ENCODE assay signal across 11 cellular contexts in genomic region chr9:120915854-120916495, GRCh38. TPM values are rescaled to one million over a fixed set of nuclear protein-coding genes. Genes with fewer than 3 reads are reported as not detected.
DNase-seq lines count a peak whose midpoint lies in the region; ATAC-seq and TF ChIP-seq lines count a peak whose summit lies in the region.
"Had no signal": no experiment of that assay in that cellular context is flagged by ENCODE, and none has a peak within 500 bp of the region (broad histone marks: within the 10 kb centered on the region; RNA-seq: fewer than 3 reads in every experiment).

No MANE protein-coding gene starts in this region.

- peaks cover 4 to 65% (median 37%) of the 10 kb centered on the region in 4 donors for H3K4me1 ChIP-seq in stomach
- H3K4me1 ChIP-seq: parathyroid adenoma had no signal

- peaks cover 0 to 34% (median 26%) of the 10 kb centered on the region in 4 donors for H3K36me3 ChIP-seq in stomach

- peak overlapping the region; percentile 86 for H3K27ac Mint-ChIP-seq in T-helper 2 cell treated with Interferon-gamma antibody and Interleukin-4, amounts not matched to agents 5 μg/mL and 100 μg/mL, for 36 hours
- H3K27ac Mint-ChIP-seq in chondrocyte (ENCODE audit: unreplicated experiment) = peak overlapping the region; percentile 94

- no peak overlapping the region for H3K4me3 ChIP-seq in stomach
- H3K4me3 ChIP-seq: A549 had no signal

- intact Hi-C loops in stomach (cut with DNase I; ENCODE audit: low total_unique reads) = no loop called here

- H3K36me3 Mint-ChIP-seq in T-helper 2 cell treated with Interferon-gamma antibody and Interleukin-4, amounts not matched to agents 5 μg/mL and 100 μg/mL, for 36 hours (ENCODE audit: low read depth) = peaks cover 87% of the 10 kb centered on the region
- H3K36me3 Mint-ChIP-seq in chondrocyte (ENCODE audit: low read depth) = peaks cover 20% of the 10 kb centered on the region

- no peak for ATAC-seq in HG03442 (IDR thresholded peaks at IDR 0.05; ENCODE audit: unreplicated experiment)
- ATAC-seq: A549 had no signal

- H3K27me3 Mint-ChIP-seq in T-helper 2 cell treated with Interferon-gamma antibody and Interleukin-4, amounts not matched to agents 5 μg/mL and 100 μg/mL, for 36 hours (ENCODE audit: low read depth) = no peaks in the 10 kb centered on the region
- no peaks in the 10 kb centered on the region for H3K27me3 Mint-ChIP-seq in chondrocyte (ENCODE audit: low read depth)

- peaks cover 66% of the 10 kb centered on the region for H3K4me1 Mint-ChIP-seq in T-helper 2 cell treated with Interferon-gamma antibody and Interleukin-4, amounts not matched to agents 5 μg/mL and 100 μg/mL, for 36 hours (ENCODE audit: low read depth)
- peaks cover 66% of the 10 kb centered on the region for H3K4me1 Mint-ChIP-seq in chondrocyte (ENCODE audit: low read depth)

- H3K9me3 ChIP-seq in stomach = no peaks in the 10 kb centered on the region
- H3K9me3 ChIP-seq: A549 had no signal

- DNase-seq in NCI-H2081 (lab: John Stamatoyannopoulos, UW) = peak; percentile 9 to 10
- no peak for DNase-seq in NCI-H2081 treated with DMSO at 0.1 percent for 48 hours (lab: John Stamatoyannopoulos, UW)
- peak; percentile 48 for DNase-seq in T-helper 2 cell treated with Interferon-gamma antibody and Interleukin-4, amounts not matched to agents 5 μg/mL and 100 μg/mL, for 36 hours (ENCODE audit: low spot score)
- DNase-seq in chondrocyte (ENCODE audit: low spot score) = no peak
- DNase-seq in stomach = no peak
- DNase-seq in cerebellar cortex (ENCODE audit: low spot score) = no peak
- no peak for DNase-seq in DMS114 treated with DMSO at 0.1 percent for 48 hours (lab: John Stamatoyannopoulos, UW; ENCODE audit: unreplicated experiment)
- DNase-seq: NCI-H526 treated with DMSO at 0.1 percent for 48 hours had no signal

- WGBS in stomach, 5 donors = 69 to 81% (median 77%) methylated on average over 5 of the region's 5 CpGs

- TF ChIP-seq EP300 in stomach (IDR thresholded peaks at IDR 0.05) = no peak

- no peak for TF ChIP-seq CTCF in chondrocyte (IDR thresholded peaks at IDR 0.05)
- no peak for TF ChIP-seq CTCF in stomach (IDR thresholded peaks at IDR 0.05)

- H3K4me3 Mint-ChIP-seq in T-helper 2 cell treated with Interferon-gamma antibody and Interleukin-4, amounts not matched to agents 5 μg/mL and 100 μg/mL, for 36 hours = peak overlapping the region; percentile 76
- no peak overlapping the region for H3K4me3 Mint-ChIP-seq in chondrocyte (ENCODE audit: unreplicated experiment)

- peak overlapping the region in 4 of 5 donors; percentile 36 to 93 (median 66) for H3K27ac ChIP-seq in stomach
- H3K27ac ChIP-seq: parathyroid adenoma had no signal

- no peak for TF ChIP-seq POLR2A in stomach (IDR thresholded peaks at IDR 0.05)

- peaks cover 4% of the 10 kb centered on the region for H3K9me3 Mint-ChIP-seq in T-helper 2 cell treated with Interferon-gamma antibody and Interleukin-4, amounts not matched to agents 5 μg/mL and 100 μg/mL, for 36 hours
- peaks cover 5% of the 10 kb centered on the region for H3K9me3 Mint-ChIP-seq in chondrocyte (ENCODE audit: low read depth)

- no peaks in the 10 kb centered on the region for H3K27me3 ChIP-seq in stomach

RNA-seq across cellular contexts. Expression of gene TRAF1, which starts 10.6 kb away (rescaled TPM):
- total RNA-seq in chondrocyte = 10.0 to 11.3 TPM (median 10.8 TPM) in 3 replicates
- total RNA-seq in stomach = 10 to 100 TPM in 1 of 5 donors, 1 to 10 TPM in 3, under 1 TPM in 1; 0.58 to 10.3 (median 2.8) TPM
- 1 to 10 TPM; 2.3 to 6.8 (median 3.7) TPM for polyA plus RNA-seq in stomach

RNA-seq across cellular contexts. Expression of gene PHF19, which starts 39.0 kb away (rescaled TPM):
- total RNA-seq in chondrocyte (73.5 to 115 TPM (median 77.8 TPM) in 3 replicates), stomach (100 to 1,000 TPM in 1 of 5 donors, 10 to 100 TPM in 4; 13.3 to 251 (median 26.8) TPM)
- polyA plus RNA-seq in stomach = 10 to 100 TPM; 10.7 to 28.3 (median 27.6) TPM

Comparison
In these comparisons a context has a peak if more than half of its experiments do, and no peak if none do; other contexts are left out.
1. DNase-seq: peak in NCI-H2081 (2 of 2) and T-helper 2 cell treated with Interferon-gamma antibody and Interleukin-4, amounts not matched to agents 5 μg/mL and 100 μg/mL, for 36 hours (single experiment); none in NCI-H2081 treated with DMSO at 0.1 percent for 48 hours (single experiment), chondrocyte (single experiment), stomach (single experiment), cerebellar cortex (single experiment) and DMS114 treated with DMSO at 0.1 percent for 48 hours (single experiment).